In genomic region chr16:48542966-48543365, GRCh38 we compare ENCODE assay signal across 13 cellular contexts.
"Had no signal": no experiment of that assay in that cellular context is flagged by ENCODE, and none has a peak within 500 bp of the region (broad histone marks: within the 10 kb centered on the region; RNA-seq: fewer than 3 reads in every experiment).

No MANE protein-coding gene starts in this region.

- H3K4me3 Mint-ChIP-seq: activated naive CD4-positive, alpha-beta T cell treated with anti-CD3 and anti-CD28 coated beads, Interleukin-2, amount 10 ng/mL, durations not matched to agents 7 days and 5 days; activated T-helper 1 cell treated with anti-CD3 and anti-CD28 coated beads, Interleukin-12 subunit alpha, Interleukin-12 subunit beta, Interleukin-2, Interleukin-4 antibody, amounts not matched to agents 30 ng/mL and 10 ng/mL and 1 ng/mL, durations not matched to agents 14 hours and 24 hours and 36 hours had no signal

- H3K27me3 Mint-ChIP-seq: activated naive CD4-positive, alpha-beta T cell treated with anti-CD3 and anti-CD28 coated beads, Interleukin-2, amount 10 ng/mL, durations not matched to agents 7 days and 5 days had no signal

- H3K9me3 Mint-ChIP-seq: activated naive CD4-positive, alpha-beta T cell treated with anti-CD3 and anti-CD28 coated beads, Interleukin-2, amount 10 ng/mL, durations not matched to agents 7 days and 5 days; activated T-helper 1 cell treated with anti-CD3 and anti-CD28 coated beads, Interleukin-12 subunit alpha, Interleukin-12 subunit beta, Interleukin-2, Interleukin-4 antibody, amounts not matched to agents 30 ng/mL and 10 ng/mL and 1 ng/mL, durations not matched to agents 14 hours and 24 hours and 36 hours had no signal

- ATAC-seq: right cardiac atrium had no signal

- H3K9me3 ChIP-seq: esophagus muscularis mucosa, SK-N-SH, suprapubic skin, upper lobe of left lung had no signal

- DNase-seq: activated CD4-positive, alpha-beta T cell treated with anti-CD3 and anti-CD28 coated beads, Interleukin-2, amount 50 U/mL, for 1 hour; activated naive CD4-positive, alpha-beta T cell treated with anti-CD3 and anti-CD28 coated beads, Interleukin-2, amount 10 ng/mL, durations not matched to agents 7 days and 5 days; anterior cingulate cortex; cerebellar nuclear complex; mesendoderm; posterior cingulate gyrus; right cardiac atrium; Right ventricle myocardium superior; SK-N-SH had no signal
